ENCODE assay signal across 9 cellular contexts in the genomic region with DNA sequence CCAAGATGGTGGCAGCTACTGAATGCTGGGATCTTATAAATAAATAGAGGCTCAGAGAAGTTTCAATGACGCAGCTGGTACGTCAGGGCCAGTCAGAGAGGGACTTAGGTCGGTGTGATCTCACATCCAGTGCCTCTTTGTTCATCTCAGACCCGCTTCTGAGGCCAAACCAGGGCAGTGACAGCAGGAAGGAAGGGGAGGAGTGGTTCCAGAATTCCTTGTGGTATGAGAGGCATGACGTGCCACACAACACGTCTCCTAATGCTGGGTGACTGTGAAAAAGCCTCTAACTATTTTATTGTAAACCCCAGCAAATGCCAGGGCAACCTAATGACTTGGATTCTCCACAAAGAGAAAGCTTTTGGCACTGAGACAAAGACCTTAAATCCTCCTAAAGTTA.
A peak's percentile ranks its signal among the peaks of the same experiment; 100 is the strongest.
DNase-seq lines count a peak whose midpoint lies in the region; ATAC-seq and TF ChIP-seq lines count a peak whose summit lies in the region.
"Had no signal": no experiment of that assay in that cellular context is flagged by ENCODE, and none has a peak within 500 bp of the region (broad histone marks: within the 10 kb centered on the region; RNA-seq: fewer than 3 reads in every experiment).

No MANE protein-coding gene starts in this region.

- H3K9me3 Mint-ChIP-seq in GM23338 (no peaks in the 10 kb centered on the region), progenitor cell of endocrine pancreas (ENCODE audit: low read depth) (no peaks in the 10 kb centered on the region)
- H3K9me3 Mint-ChIP-seq in activated CD4-positive, alpha-beta memory T cell treated with anti-CD3 and anti-CD28 coated beads, Interleukin-2, amount 10 ng/mL, durations not matched to agents 7 days and 5 days = no peaks in the 10 kb centered on the region

- POLR2A ChIA-PET in activated CD4-positive, alpha-beta memory T cell treated with anti-CD3 and anti-CD28 coated beads, Interleukin-2, amount 10 ng/mL, durations not matched to agents 7 days and 5 days (lab: Charles Lee) = interaction anchor here (1.6 kb wide), 1 partner anchor 547 kb away, joined by 4 read pairs; a partner anchor contains a TSS

- H3K4me3 Mint-ChIP-seq in GM23338 (no peak overlapping the region), progenitor cell of endocrine pancreas (ENCODE audit: low read depth) (no peak overlapping the region)
- H3K4me3 Mint-ChIP-seq in activated CD4-positive, alpha-beta memory T cell treated with anti-CD3 and anti-CD28 coated beads, Interleukin-2, amount 10 ng/mL, durations not matched to agents 7 days and 5 days = no peak overlapping the region

- intact Hi-C loops in Right ventricle myocardium superior (cut with DNase I) = loop anchor here (10.0 kb wide), 1 partner anchor 545 kb away; a partner anchor contains a TSS

- H3K4me1 Mint-ChIP-seq in GM23338 = no peaks in the 10 kb centered on the region
- peaks cover 22% of the 10 kb centered on the region for H3K4me1 Mint-ChIP-seq in activated CD4-positive, alpha-beta memory T cell treated with anti-CD3 and anti-CD28 coated beads, Interleukin-2, amount 10 ng/mL, durations not matched to agents 7 days and 5 days
- peaks cover 17% of the 10 kb centered on the region for H3K4me1 Mint-ChIP-seq in progenitor cell of endocrine pancreas (ENCODE audit: low read depth)

- no peaks in the 10 kb centered on the region for H3K36me3 ChIP-seq in GM23338 (ENCODE audit: insufficient read depth)

- H2AFZ ChIP-seq in GM23338 = peak overlapping the region; percentile 32; the same call in 1 of the 2 replicates

- H3K4me3 ChIP-seq in GM23338 = no peak overlapping the region
- no peak overlapping the region for H3K4me3 ChIP-seq in retinal pigment epithelial cell (ENCODE audit: low read length)

- no peaks in the 10 kb centered on the region for H3F3A ChIP-seq in GM23338 (replicated peaks; ENCODE audit: low read depth)

- no peaks in the 10 kb centered on the region for H3K27me3 ChIP-seq in GM23338 (ENCODE audit: insufficient read depth)

- H3K9me2 ChIP-seq in GM23338 (ENCODE audit: insufficient read depth) = 0 out of 2 replicates have a peak, but pooled peaks cover 3% of the 10 kb centered on the region

- no peaks in the 10 kb centered on the region for H3K36me3 Mint-ChIP-seq in GM23338 (ENCODE audit: low read depth)
- no peaks in the 10 kb centered on the region for H3K36me3 Mint-ChIP-seq in activated CD4-positive, alpha-beta memory T cell treated with anti-CD3 and anti-CD28 coated beads, Interleukin-2, amount 10 ng/mL, durations not matched to agents 7 days and 5 days (ENCODE audit: low read depth)
- H3K36me3 Mint-ChIP-seq in progenitor cell of endocrine pancreas (ENCODE audit: insufficient read depth) = no peaks in the 10 kb centered on the region

- no peak overlapping the region for H3K27ac ChIP-seq in GM23338 (ENCODE audit: low read depth)
- H3K27ac ChIP-seq: HL-60 had no signal

- no peaks in the 10 kb centered on the region for H3K4me1 ChIP-seq in GM23338 (ENCODE audit: insufficient read depth)

- H4K20me1 ChIP-seq in GM23338 (replicated peaks; ENCODE audit: insufficient read depth) = no peaks in the 10 kb centered on the region

- CTCF ChIA-PET in activated CD4-positive, alpha-beta memory T cell treated with anti-CD3 and anti-CD28 coated beads, Interleukin-2, amount 10 ng/mL, durations not matched to agents 7 days and 5 days (lab: Charles Lee) = interaction anchor here (1.1 to 1.6 kb wide), 2 partner anchors 13 to 306 kb away, joined by 3 to 4 read pairs; no protein-coding TSS in a partner anchor

- no peak overlapping the region for H3K27ac Mint-ChIP-seq in GM23338
- H3K27ac Mint-ChIP-seq in activated CD4-positive, alpha-beta memory T cell treated with anti-CD3 and anti-CD28 coated beads, Interleukin-2, amount 10 ng/mL, durations not matched to agents 7 days and 5 days = peak overlapping the region; percentile 54
- H3K27ac Mint-ChIP-seq in progenitor cell of endocrine pancreas = no peak overlapping the region

- ATAC-seq in GM23338 = no peak
- ATAC-seq in Right ventricle myocardium superior (ENCODE audit: poor library complexity) = peak; percentile 56
- ATAC-seq in HG03469 (IDR thresholded peaks at IDR 0.05; ENCODE audit: unreplicated experiment) = no peak
- no peak for ATAC-seq in HG03520 (IDR thresholded peaks at IDR 0.05; ENCODE audit: unreplicated experiment)

- TF ChIP-seq CTCF in GM23338 (conservative IDR thresholded peaks at IDR 0.05; ENCODE audit: low read depth in 2 of 2) (no peak), retinal pigment epithelial cell (conservative IDR thresholded peaks at IDR 0.05; ENCODE audit: low read depth, low read length) (no peak), progenitor cell of endocrine pancreas (IDR thresholded peaks at IDR 0.05; ENCODE audit: unreplicated experiment) (no peak)

- DNase-seq in GM23338 (ENCODE audit: low spot score) (no peak), Right ventricle myocardium superior (no peak), retinal pigment epithelial cell (ENCODE audit: low read depth) (peak; percentile 100), OCI-M2 (lab: John Stamatoyannopoulos, UW; ENCODE audit: unreplicated experiment) (no peak), progenitor cell of endocrine pancreas (ENCODE audit: low spot score, unreplicated experiment) (no peak)
- peak; percentile 48 for DNase-seq in activated CD4-positive, alpha-beta memory T cell treated with anti-CD3 and anti-CD28 coated beads, Interleukin-2, amount 10 ng/mL, durations not matched to agents 7 days and 5 days

- no peaks in the 10 kb centered on the region for H3K79me2 ChIP-seq in GM23338 (replicated peaks; ENCODE audit: insufficient read depth)

- H3K4me2 ChIP-seq in GM23338 = no peak overlapping the region

- H3K27me3 Mint-ChIP-seq in GM23338 (ENCODE audit: insufficient read depth, low read depth, poor library complexity) = peaks cover 6% of the 10 kb centered on the region
- no peaks in the 10 kb centered on the region for H3K27me3 Mint-ChIP-seq in activated CD4-positive, alpha-beta memory T cell treated with anti-CD3 and anti-CD28 coated beads, Interleukin-2, amount 10 ng/mL, durations not matched to agents 7 days and 5 days
- H3K27me3 Mint-ChIP-seq in progenitor cell of endocrine pancreas = no peaks in the 10 kb centered on the region

TF ChIP-seq in GM23338, 12 proteins besides CTCF, POLR2A, EP300 and RAD21 (continues in another document):
- TF ChIP-seq EZH2 (IDR thresholded peaks at IDR 0.05; ENCODE audit: low read depth, unreplicated experiment) (no peak), EZH2phosphoT487 (IDR thresholded peaks at IDR 0.05; ENCODE audit: unreplicated experiment) (no peak), POLR2AphosphoS5 (IDR thresholded peaks at IDR 0.05; ENCODE audit: low read depth) (no peak)
- TF ChIP-seq, protein P1, sequence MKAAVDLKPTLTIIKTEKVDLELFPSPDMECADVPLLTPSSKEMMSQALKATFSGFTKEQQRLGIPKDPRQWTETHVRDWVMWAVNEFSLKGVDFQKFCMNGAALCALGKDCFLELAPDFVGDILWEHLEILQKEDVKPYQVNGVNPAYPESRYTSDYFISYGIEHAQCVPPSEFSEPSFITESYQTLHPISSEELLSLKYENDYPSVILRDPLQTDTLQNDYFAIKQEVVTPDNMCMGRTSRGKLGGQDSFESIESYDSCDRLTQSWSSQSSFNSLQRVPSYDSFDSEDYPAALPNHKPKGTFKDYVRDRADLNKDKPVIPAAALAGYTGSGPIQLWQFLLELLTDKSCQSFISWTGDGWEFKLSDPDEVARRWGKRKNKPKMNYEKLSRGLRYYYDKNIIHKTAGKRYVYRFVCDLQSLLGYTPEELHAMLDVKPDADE (IDR thresholded peaks at IDR 0.05) = no peak

Comparison
In these comparisons a context has a peak if more than half of its experiments do, and no peak if none do; other contexts are left out.
1. DNase-seq: peak in activated CD4-positive, alpha-beta memory T cell treated with anti-CD3 and anti-CD28 coated beads, Interleukin-2, amount 10 ng/mL, durations not matched to agents 7 days and 5 days (single experiment) and retinal pigment epithelial cell (single experiment); none in GM23338 (single experiment), Right ventricle myocardium superior (single experiment), OCI-M2 (single experiment) and progenitor cell of endocrine pancreas (single experiment).